ENCODE assay signal across 20 cellular contexts in genomic region chr3:12670365-12670764, GRCh38. TPM values are rescaled to one million over a fixed set of nuclear protein-coding genes. Genes with fewer than 3 reads are reported as not detected.
A peak's percentile ranks its signal among the peaks of the same experiment; 100 is the strongest.
DNase-seq lines count a peak whose midpoint lies in the region; ATAC-seq, FAIRE-seq and TF ChIP-seq lines count a peak whose summit lies in the region.
"Had no signal": no experiment of that assay in that cellular context is flagged by ENCODE, and none has a peak within 500 bp of the region (broad histone marks: within the 10 kb centered on the region; RNA-seq: fewer than 3 reads in every experiment).

No MANE protein-coding gene starts in this region.

- no peaks in the 10 kb centered on the region for H3K79me1 ChIP-seq in neuronal stem cell (ENCODE audit: low read depth, low read length)

- POLR2A ChIA-PET in HepG2 (lab: Yijun Ruan, JAX), result no interaction called here

- no peak overlapping the region for H3K4me3 Mint-ChIP-seq in nephron progenitor cell
- H3K4me3 Mint-ChIP-seq: CD4-positive, alpha-beta T cell had no signal

- no peak overlapping the region for H3K18ac ChIP-seq in neuronal stem cell (ENCODE audit: low read length)

- FAIRE-seq in HepG2 (lab: Jason Lieb, UNC), result no peak
- FAIRE-seq: A549, D721Med, G401.6, GM12891 had no signal

- H3K4me1 ChIP-seq in left ventricle myocardium inferior (no peaks in the 10 kb centered on the region), heart right ventricle (no peaks in the 10 kb centered on the region), HepG2 (ENCODE audit: insufficient read depth, low read length) (peaks cover 48% of the 10 kb centered on the region), neuronal stem cell (ENCODE audit: control insufficient read depth in 2 of 2, insufficient read depth in 1 of 2, low read depth in 1 of 2, low read length in 2 of 2) (no peaks in the 10 kb centered on the region)

- DNase-seq in left ventricle myocardium inferior, result no peak
- DNase-seq in heart right ventricle, result no peak
- no peak for DNase-seq in HepG2 (ENCODE audit: low spot score)
- no peak for DNase-seq in nephron progenitor cell
- no peak for DNase-seq in NCI-H69 (lab: John Stamatoyannopoulos, UW)
- DNase-seq in HuH-7.5 (ENCODE audit: low spot score), result no peak
- no peak for DNase-seq in NCI-H748 treated with DMSO at 0.1 percent for 48 hours (lab: John Stamatoyannopoulos, UW)
- DNase-seq in neuronal stem cell (ENCODE audit: low spot score), result no peak
- DNase-seq: AML-193; Caco-2; CD4-positive, alpha-beta T cell; GOT3; H9; IMR-90 had no signal

- H3K4ac ChIP-seq in neuronal stem cell (ENCODE audit: low read length), result no peak overlapping the region

- H3K4me3 ChIP-seq in left ventricle myocardium inferior (no peak overlapping the region), heart right ventricle (no peak overlapping the region), HepG2 (replicated peaks in 1 of 3; ENCODE audit: insufficient read depth in 1 of 3, low read depth in 2 of 3, low read length in 3 of 3) (peak overlapping the region in 1 of 3 experiments; percentile 42; a peak in 1 of 6 replicates), neuronal stem cell (ENCODE audit: low read length in 2 of 2) (no peak overlapping the region)
- H3K4me3 ChIP-seq: A549 had no signal

- H3K23ac ChIP-seq in neuronal stem cell (ENCODE audit: low read depth, low read length, poor library complexity), result no peak overlapping the region

- no peak for TF ChIP-seq POLR2A in HepG2 (IDR thresholded peaks at IDR 0.05; ENCODE audit: insufficient read depth in 1 of 2, low read depth in 2 of 2, low read length in 2 of 2)

- H2BK120ac ChIP-seq in neuronal stem cell (ENCODE audit: low read depth, low read length), result no peak overlapping the region

- BruUV-seq in HepG2 (replicated peaks; lab: Mats Ljungman, UMichigan), result no TSS peak

- no peak for TF ChIP-seq RAD21 in HepG2 (CRISPR knock-in tag; IDR thresholded peaks at IDR 0.05)

- no peak overlapping the region for H3K14ac ChIP-seq in neuronal stem cell (ENCODE audit: low read length)

- CTCF ChIA-PET in HepG2 (lab: Yijun Ruan, JAX; ENCODE audit: low intra/inter-chr PET ratio, low total read pairs), result no interaction called here

- H2BK15ac ChIP-seq in neuronal stem cell (ENCODE audit: low read length), result no peak overlapping the region

- H2BK12ac ChIP-seq in neuronal stem cell (ENCODE audit: low read length), result no peak overlapping the region

- no peaks in the 10 kb centered on the region for H4K20me1 ChIP-seq in HepG2 (ENCODE audit: insufficient read depth, low read length)

- H3K9me3 ChIP-seq in left ventricle myocardium inferior (replicated peaks), result no peaks in the 10 kb centered on the region
- no peaks in the 10 kb centered on the region for H3K9me3 ChIP-seq in heart right ventricle
- H3K9me3 ChIP-seq in HepG2 (ENCODE audit: low read length), result no peaks in the 10 kb centered on the region
- peaks cover 2 to 4% of the 10 kb centered on the region in 2 donors for H3K9me3 ChIP-seq in neuronal stem cell (replicated peaks in 1 of 2; ENCODE audit: control insufficient read depth in 2 of 2, insufficient read depth in 1 of 2, low read depth in 1 of 2, low read length in 2 of 2)
- H3K9me3 ChIP-seq: A549, Caco-2 had no signal

- H3K4me2 ChIP-seq in HepG2 (ENCODE audit: low read depth, low read length) (peak overlapping the region; percentile 73), neuronal stem cell (ENCODE audit: insufficient read depth, low read length, poor library complexity, severe bottlenecking) (no peak overlapping the region)

- peaks cover 4% of the 10 kb centered on the region for H3K36me3 Mint-ChIP-seq in nephron progenitor cell (ENCODE audit: low read depth)

- no peak overlapping the region for H2AK5ac ChIP-seq in neuronal stem cell (ENCODE audit: low read depth, low read length)

- no peak overlapping the region for H4K91ac ChIP-seq in neuronal stem cell (ENCODE audit: low read depth, low read length, poor library complexity)

- no peak overlapping the region for H2BK5ac ChIP-seq in neuronal stem cell (ENCODE audit: low read length)

- TF ChIP-seq CTCF in left ventricle myocardium inferior (IDR thresholded peaks at IDR 0.05; ENCODE audit: borderline replicate concordance) (no peak), heart right ventricle (IDR thresholded peaks at IDR 0.05) (no peak), HepG2 (CRISPR knock-in tag; IDR thresholded peaks at IDR 0.05) (no peak), nephron progenitor cell (IDR thresholded peaks at IDR 0.05) (no peak)

- 82 to 83% methylated on average over 6 to 8 of the region's 8 CpGs for WGBS in heart right ventricle, 2 donors
- WGBS in HepG2 (ENCODE audit: low lambda C conversion rate), result 78% methylated on average over 8 of the region's 8 CpGs
- WGBS in neuronal stem cell (ENCODE audit: extremely low coverage in 2 of 2, insufficient read length in 2 of 2, insufficient replicate concordance in 1 of 2), 2 donors, result no CpG with 5 or more reads among the region's 8 CpGs

- peak overlapping the region; percentile 12 for H3K27ac Mint-ChIP-seq in nephron progenitor cell
- H3K27ac Mint-ChIP-seq: CD4-positive, alpha-beta T cell had no signal

- H3K4me1 Mint-ChIP-seq in nephron progenitor cell, result peaks cover 25% of the 10 kb centered on the region

- H2AFZ ChIP-seq in HepG2 (ENCODE audit: low read length) (peak overlapping the region; percentile 17), neuronal stem cell (ENCODE audit: low read length) (no peak overlapping the region)

- H4K8ac ChIP-seq in neuronal stem cell (ENCODE audit: low read depth, low read length), result no peak overlapping the region

- H3K79me2 ChIP-seq in HepG2 (ENCODE audit: insufficient read depth, low read length), result no peaks in the 10 kb centered on the region

- peaks cover 3% of the 10 kb centered on the region for H3K27me3 Mint-ChIP-seq in nephron progenitor cell (ENCODE audit: low read depth, poor library complexity)
- H3K27me3 Mint-ChIP-seq: CD4-positive, alpha-beta T cell had no signal

- H3K9ac ChIP-seq in HepG2 (ENCODE audit: insufficient read depth, low read depth, low read length) (peak overlapping the region; percentile 20; the same call in 1 of the 2 replicates), neuronal stem cell (ENCODE audit: low read depth, low read length, poor library complexity) (no peak overlapping the region)

- peaks cover 12% of the 10 kb centered on the region for H3K9me3 Mint-ChIP-seq in nephron progenitor cell

- no peaks in the 10 kb centered on the region for H3K36me3 ChIP-seq in left ventricle myocardium inferior
- H3K36me3 ChIP-seq in heart right ventricle, result no peaks in the 10 kb centered on the region
- no peaks in the 10 kb centered on the region for H3K36me3 ChIP-seq in HepG2 (replicated peaks in 1 of 2; ENCODE audit: control insufficient read depth in 1 of 2, insufficient read depth in 2 of 2, low read length in 2 of 2)
- H3K36me3 ChIP-seq in neuronal stem cell (replicated peaks in 1 of 2; ENCODE audit: control insufficient read depth in 2 of 2, insufficient read depth in 2 of 2, low read length in 2 of 2), result no peaks in the 10 kb centered on the region

- ATAC-seq in heart right ventricle, result no peak
- peak; percentile 61 for ATAC-seq in HepG2

- H3K27ac ChIP-seq in left ventricle myocardium inferior (replicated peaks), result peak overlapping the region; percentile 49
- H3K27ac ChIP-seq in heart right ventricle, result peak overlapping the region in 1 of 10 donors; percentile 28
- H3K27ac ChIP-seq in HepG2 (ENCODE audit: extremely low read length, insufficient read depth, low read length), result peak overlapping the region; percentile 11
- H3K27ac ChIP-seq in neuronal stem cell (replicated peaks; ENCODE audit: low read length), result no peak overlapping the region
- H3K27ac ChIP-seq: 22Rv1, A549, C4-2B had no signal

- no peak for TF ChIP-seq EP300 in HepG2 (IDR thresholded peaks at IDR 0.05; ENCODE audit: low read depth in 2 of 2, low read length in 2 of 2)
- no peak for TF ChIP-seq EP300 in HepG2 (CRISPR knock-in tag; IDR thresholded peaks at IDR 0.05; ENCODE audit: borderline replicate concordance)

- H3K27me3 ChIP-seq in left ventricle myocardium inferior (ENCODE audit: low read depth) (no peaks in the 10 kb centered on the region), heart right ventricle (no peaks in the 10 kb centered on the region), HepG2 (ENCODE audit: control insufficient read depth in 1 of 2, insufficient read depth in 2 of 2, low read length in 2 of 2) (no peaks in the 10 kb centered on the region), neuronal stem cell (ENCODE audit: control insufficient read depth in 3 of 3, insufficient read depth in 3 of 3, low read depth in 1 of 3, low read length in 3 of 3) (no peaks in the 10 kb centered on the region)

- in situ Hi-C loops in HepG2 (cut with HindIII; ENCODE audit: extremely low pct_ligation_motif_present, low pct_unique_long_range_greater_than_20kb), result no loop called here

- intact Hi-C loops in left ventricle myocardium inferior (cut with micrococcal nuclease), result no loop called here
- intact Hi-C loops in heart right ventricle (cut with DNase I), result no loop called here
- intact Hi-C loops in HepG2 (cut with micrococcal nuclease; ENCODE audit: unreplicated experiment), result loop anchor here (10.0 kb wide), 1 partner anchor 46 kb away; no protein-coding TSS in a partner anchor

RNA-seq across cellular contexts. Expression of gene RAF1, which starts 6.4 kb away (rescaled TPM):
- total RNA-seq in left ventricle myocardium inferior (137 TPM), heart right ventricle (100 to 1,000 TPM in 9 of 10 donors, 10 to 100 TPM in 1; 98.1 to 193 (median 129) TPM), HepG2 (2016; rRNA removed; fragmentation: Illumina TruSeq; extraction: Trizol) (59.0 and 72.2 TPM in 2 replicates)
- polyA plus RNA-seq in heart right ventricle (10 to 100 TPM; 65.4 to 81.5 TPM), HepG2 (2011; rRNA removed) (91.4 and 99.3 TPM in 2 replicates)
- 14.3 and 16.7 TPM in 2 replicates for total RNA-seq in HepG2 (2016; cell fraction: cytosol; rRNA removed; fragmentation: Illumina TruSeq; extraction: Trizol; ENCODE audit: low read depth)
- 57.7 and 70.4 TPM in 2 replicates for total RNA-seq in HepG2 (2016; cell fraction: insoluble cytoplasmic fraction; rRNA removed; fragmentation: Illumina TruSeq; extraction: Trizol)
- 53.2 and 54.8 TPM in 2 replicates for total RNA-seq in HepG2 (2016; cell fraction: membrane; rRNA removed; fragmentation: Illumina TruSeq; extraction: Trizol)
- total RNA-seq in HepG2 (2016; cell fraction: nucleus; rRNA removed; fragmentation: Illumina TruSeq; extraction: Trizol), result 80.2 and 92.0 TPM in 2 replicates
- polyA plus RNA-seq in HepG2 (2011; cell fraction: cytosol; rRNA removed), result 54.5 and 60.0 TPM in 2 replicates
- polyA plus RNA-seq in HepG2 (2011; cell fraction: nucleus; rRNA removed), result 118 and 126 TPM in 2 replicates
- polyA plus RNA-seq in HepG2 (2012), result 46.1 and 53.2 TPM in 2 replicates
- polyA plus RNA-seq in HepG2 (2016; cell fraction: cytosol; fragmentation: Illumina TruSeq; extraction: Trizol; ENCODE audit: low read depth), result 9.5 and 10.3 TPM in 2 replicates
- 48.0 and 52.7 TPM in 2 replicates for polyA plus RNA-seq in HepG2 (2016; cell fraction: insoluble cytoplasmic fraction; fragmentation: Illumina TruSeq; extraction: Trizol; ENCODE audit: low read depth)
- 32.4 and 34.3 TPM in 2 replicates for polyA plus RNA-seq in HepG2 (2016; cell fraction: membrane; fragmentation: Illumina TruSeq; extraction: Trizol; ENCODE audit: low read depth)
- 154 and 158 TPM in 2 replicates for polyA plus RNA-seq in HepG2 (2016; cell fraction: nucleus; fragmentation: Illumina TruSeq; extraction: Trizol; ENCODE audit: insufficient read depth, low read depth)
- 194 and 317 TPM in 2 replicates for polyA minus RNA-seq in HepG2 (2011; rRNA and poly(A)+ RNA removed; ENCODE audit: low replicate concordance)
- 49.2 and 50.8 TPM in 2 replicates for polyA minus RNA-seq in HepG2 (2011; cell fraction: cytosol; rRNA and poly(A)+ RNA removed)
- 132 and 164 TPM in 2 replicates for polyA minus RNA-seq in HepG2 (2011; cell fraction: nucleus; rRNA and poly(A)+ RNA removed)
- polyA plus RNA-seq in neuronal stem cell (2013, experiment 1 of 2), result 74.1 TPM
- polyA plus RNA-seq in neuronal stem cell (2013, experiment 2 of 2), result 73.6 TPM
